28 cellular contexts compared by ENCODE assay signal in genomic region chr6:67265996-67266768, GRCh38.
"Had no signal": no experiment of that assay in that cellular context is flagged by ENCODE, and none has a peak within 500 bp of the region (broad histone marks: within the 10 kb centered on the region; RNA-seq: fewer than 3 reads in every experiment).

No MANE protein-coding gene starts in this region.

- H3K27me3 Mint-ChIP-seq: activated B cell treated with CpG ODN at 0.5 μM for 24 hours; activated CD4-positive, alpha-beta T cell treated with anti-CD3 and anti-CD28 coated beads for 36 hours; activated naive CD8-positive, alpha-beta T cell treated with anti-CD3 and anti-CD28 coated beads, Interleukin-2, amount 10 ng/mL, durations not matched to agents 7 days and 5 days; T-cell had no signal

- H3K4me3 ChIP-seq: left ventricle myocardium inferior, stomach, suprapubic skin, tibial nerve had no signal

- H2AFZ ChIP-seq: parathyroid adenoma had no signal

- H3K4me1 Mint-ChIP-seq: activated B cell treated with CpG ODN at 0.5 μM for 24 hours; activated CD4-positive, alpha-beta T cell treated with anti-CD3 and anti-CD28 coated beads for 36 hours; activated naive CD8-positive, alpha-beta T cell treated with anti-CD3 and anti-CD28 coated beads, Interleukin-2, amount 10 ng/mL, durations not matched to agents 7 days and 5 days; nephron; stimulated activated effector memory CD8-positive, alpha-beta T cell treated with anti-CD3 and anti-CD28 coated beads, Interleukin-12 subunit alpha, Interleukin-12 subunit beta, amount 100 ng/mL, for 72 hours; T-cell had no signal

- H3K9me3 ChIP-seq: suprapubic skin, tibial nerve had no signal

- H3K36me3 Mint-ChIP-seq: activated naive CD8-positive, alpha-beta T cell treated with anti-CD3 and anti-CD28 coated beads, Interleukin-2, amount 10 ng/mL, durations not matched to agents 7 days and 5 days; stimulated activated effector memory CD8-positive, alpha-beta T cell treated with anti-CD3 and anti-CD28 coated beads, Interleukin-12 subunit alpha, Interleukin-12 subunit beta, amount 100 ng/mL, for 72 hours; T-cell had no signal

- H3K4me3 Mint-ChIP-seq: activated B cell treated with CpG ODN at 0.5 μM for 24 hours; activated CD4-positive, alpha-beta T cell treated with anti-CD3 and anti-CD28 coated beads for 36 hours; activated naive CD8-positive, alpha-beta T cell treated with anti-CD3 and anti-CD28 coated beads, Interleukin-2, amount 10 ng/mL, durations not matched to agents 7 days and 5 days; activated T-cell treated with anti-CD3 and anti-CD28 coated beads, Interleukin-2, amount 50 U/mL, for 4 hours; nephron; stimulated activated effector memory CD8-positive, alpha-beta T cell treated with anti-CD3 and anti-CD28 coated beads, Interleukin-12 subunit alpha, Interleukin-12 subunit beta, amount 100 ng/mL, for 72 hours; T-cell had no signal

- H3K4me1 ChIP-seq: left ventricle myocardium inferior, parathyroid adenoma, stomach, suprapubic skin, tibial nerve had no signal

- H3K9ac ChIP-seq: parathyroid adenoma had no signal

- H3K27me3 ChIP-seq: stomach, suprapubic skin, tibial nerve had no signal

- H3K27ac Mint-ChIP-seq: activated B cell treated with CpG ODN at 0.5 μM for 24 hours; activated CD4-positive, alpha-beta T cell treated with anti-CD3 and anti-CD28 coated beads for 36 hours; activated naive CD8-positive, alpha-beta T cell treated with anti-CD3 and anti-CD28 coated beads, Interleukin-2, amount 10 ng/mL, durations not matched to agents 7 days and 5 days; activated T-helper 2 cell treated with anti-CD3 and anti-CD28 coated beads, Interferon-gamma antibody, Interleukin-2, Interleukin-4, amounts not matched to agents 10 μg/mL and 5 μg/mL and 100 μg/mL, durations not matched to agents 14 hours and 24 hours and 36 hours; nephron; stimulated activated effector memory CD8-positive, alpha-beta T cell treated with anti-CD3 and anti-CD28 coated beads, Interleukin-12 subunit alpha, Interleukin-12 subunit beta, amount 100 ng/mL, for 72 hours; T-cell had no signal

- H3K79me2 ChIP-seq: parathyroid adenoma had no signal

- H3K36me3 ChIP-seq: left ventricle myocardium inferior, stomach, suprapubic skin, tibial nerve had no signal

- H3K27ac ChIP-seq: left ventricle myocardium inferior, parathyroid adenoma, stomach, suprapubic skin, tibial nerve had no signal

- DNase-seq: activated B cell treated with CpG ODN at 0.5 μM for 24 hours; activated CD4-positive, alpha-beta T cell treated with anti-CD3 and anti-CD28 coated beads for 36 hours; activated CD4-positive, alpha-beta T cell treated with anti-CD3 and anti-CD28 coated beads, Interleukin-2, amount 50 U/mL, for 4 hours; activated CD8-positive, alpha-beta memory T cell treated with anti-CD3 and anti-CD28 coated beads for 24 hours; activated CD8-positive, alpha-beta memory T cell treated with anti-CD3 and anti-CD28 coated beads, Interleukin-2, amount 50 U/mL, for 4 hours; activated naive CD4-positive, alpha-beta T cell treated with Interleukin-2 at 50 U/mL for 16 hours; activated naive CD8-positive, alpha-beta T cell treated with anti-CD3 and anti-CD28 coated beads, Interleukin-2, amount 10 ng/mL, durations not matched to agents 7 days and 5 days; activated T-cell treated with anti-CD3 and anti-CD28 coated beads, Interleukin-2, amount 50 U/mL, for 4 hours; amniotic stem cell; cerebellar nuclear complex; effector CD8-positive, alpha-beta T cell; foreskin melanocyte; hippocampal formation; left ventricle myocardium inferior; mammary epithelial cell; nucleus accumbens; small intestine; stimulated activated CD4-positive, alpha-beta T cell treated with anti-CD3 and anti-CD28 coated beads, Interleukin-2, amount 100 ng/mL, for 24 hours; stomach; T-cell; T1000 had no signal

- ATAC-seq: activated CD4-positive, alpha-beta T cell treated with anti-CD3 and anti-CD28 coated beads for 36 hours; activated T-cell treated with anti-CD3 and anti-CD28 coated beads, Interleukin-2, amount 50 U/mL, for 4 hours; sciatic nerve; stimulated activated effector memory CD8-positive, alpha-beta T cell treated with anti-CD3 and anti-CD28 coated beads, Interleukin-12 subunit alpha, Interleukin-12 subunit beta, amount 100 ng/mL, for 72 hours; T-cell had no signal
